Comparison of ENCODE assay signal across 9 cellular contexts in genomic region chr1:120850531-120851421, GRCh38. TPM values are rescaled to one million over a fixed set of nuclear protein-coding genes. Genes with fewer than 3 reads are reported as not detected.
A peak's percentile ranks its signal among the peaks of the same experiment; 100 is the strongest.
DNase-seq lines count a peak whose midpoint lies in the region; ATAC-seq and TF ChIP-seq lines count a peak whose summit lies in the region.
"Not testable (repeated sequence)": the region's sequence is repeated elsewhere in the genome, so short reads cannot be mapped to it uniquely, and the experiment has no call there.
"Had no signal": no experiment of that assay in that cellular context is flagged by ENCODE, and none has a peak within 500 bp of the region (broad histone marks: within the 10 kb centered on the region; RNA-seq: fewer than 3 reads in every experiment).

No MANE protein-coding gene starts in this region.

- DNase-seq in NCI-H2029 treated with DMSO at 0.1 percent for 48 hours (lab: John Stamatoyannopoulos, UW) (peak; percentile 26), T-helper 2 cell (peak; percentile 49 to 98 (median 79)), cardiac septum (ENCODE audit: low spot score) (peak; percentile 90), posterior cingulate gyrus (peak in 8 of 10 donors; percentile 66 to 98 (median 80)), thoracic aorta (ENCODE audit: low spot score) (peak; percentile 1)
- peak; percentile 73 for DNase-seq in activated naive CD8-positive, alpha-beta T cell treated with anti-CD3 and anti-CD28 coated beads, Interleukin-2, amount 50 U/mL, for 16 hours (ENCODE audit: low read depth, low spot score)

- not testable (repeated sequence) for H3K9me3 ChIP-seq in thoracic aorta

- ATAC-seq in HG02943 (IDR thresholded peaks at IDR 0.05; ENCODE audit: low read depth, unreplicated experiment), result peak; percentile 79
- not testable (repeated sequence) for ATAC-seq in thoracic aorta (ENCODE audit: insufficient number of reproducible peaks, low FRiP score, low read depth)

- intact Hi-C loops in cardiac septum (cut with DNase I); posterior cingulate gyrus (cut with DNase I): not testable (repeated sequence)

- not testable (repeated sequence) for TF ChIP-seq CTCF in GM12875 (IDR thresholded peaks at IDR 0.05; ENCODE audit: borderline replicate concordance, insufficient read depth, low read depth, low read length); thoracic aorta (IDR thresholded peaks at IDR 0.05)

- H3K36me3 ChIP-seq in thoracic aorta, result not testable (repeated sequence)

- H3K4me1 ChIP-seq in thoracic aorta (ENCODE audit: control insufficient read depth in 1 of 2, low read depth in 2 of 2), result not testable (repeated sequence)

- H3K27me3 ChIP-seq in thoracic aorta (replicated peaks; ENCODE audit: insufficient read depth), result not testable (repeated sequence)

- peak overlapping the region in 1 of 2 donors; percentile 56 for H3K27ac ChIP-seq in thoracic aorta

- H3K4me3 ChIP-seq in GM12875 (ENCODE audit: low read depth, low read length), result peak overlapping the region; percentile 39
- not testable (repeated sequence) for H3K4me3 ChIP-seq in thoracic aorta

RNA-seq across cellular contexts. Expression of gene PPIAL4A, which starts 38.8 kb away (rescaled TPM):
- total RNA-seq in cardiac septum, result not detected
- not detected for total RNA-seq in thoracic aorta
- total RNA-seq: RPMI7951 had no signal

Comparison
In these comparisons a context has a peak if more than half of its experiments do, and no peak if none do; other contexts are left out.
1. DNase-seq: peak in every context shown above with its lines; median percentile 90 in cardiac septum; 80 in posterior cingulate gyrus; 79 in T-helper 2 cell; 73 in activated naive CD8-positive, alpha-beta T cell treated with anti-CD3 and anti-CD28 coated beads, Interleukin-2, amount 50 U/mL, for 16 hours; 26 in NCI-H2029 treated with DMSO at 0.1 percent for 48 hours; 1 in thoracic aorta.